1 cellular context compared by ENCODE assay signal in genomic region chr22:29840498-29840897, GRCh38.
A peak's percentile ranks its signal among the peaks of the same experiment; 100 is the strongest.
TF ChIP-seq lines count a peak whose summit lies in the region.

No MANE protein-coding gene starts in this region.

TF ChIP-seq in K562, 482 proteins besides CTCF, POLR2A, EP300 and RAD21 (continued from another document and continues in another):
- TF ChIP-seq ATF1 (CRISPR knock-in tag; IDR thresholded peaks at IDR 0.05), result no peak
- TF ChIP-seq ATF1 (tag; IDR thresholded peaks at IDR 0.05), result no peak
- TF ChIP-seq SREBF1 (IDR thresholded peaks at IDR 0.05; ENCODE audit: borderline replicate concordance, low read depth, low read length), result no peak
- 0 out of 2 replicates have a peak, but pooled peaks have one; percentile 38 for TF ChIP-seq ADNP (tag; IDR thresholded peaks at IDR 0.05)
- TF ChIP-seq SRSF3 (IDR thresholded peaks at IDR 0.05; ENCODE audit: insufficient read depth, low read length), result no peak
- no peak for TF ChIP-seq KLF1 (tag; IDR thresholded peaks at IDR 0.05)
- no peak for TF ChIP-seq ZNF282 (CRISPR knock-in tag; IDR thresholded peaks at IDR 0.05)
- no peak for TF ChIP-seq HOMEZ (CRISPR knock-in tag; IDR thresholded peaks at IDR 0.05)
- peak in 1 of 2 experiments; percentile 15; a peak in 1 of 4 replicates for TF ChIP-seq KDM1A (IDR thresholded peaks at IDR 0.05)
- TF ChIP-seq ZNF561 (CRISPR knock-in tag; conservative IDR thresholded peaks at IDR 0.05), result no peak
- no peak for TF ChIP-seq HMGN3 (IDR thresholded peaks at IDR 0.05; ENCODE audit: borderline replicate concordance, extremely low read depth, insufficient read length, low read depth, low read length)
- TF ChIP-seq FOXK2 (conservative IDR thresholded peaks at IDR 0.05 in 1 of 2, IDR thresholded peaks at IDR 0.05 in 1 of 2; ENCODE audit: low read depth in 2 of 2), result no peak
- TF ChIP-seq ZNF398 (CRISPR knock-in tag; IDR thresholded peaks at IDR 0.05), result no peak
- TF ChIP-seq CEBPG (CRISPR knock-in tag; IDR thresholded peaks at IDR 0.05), result no peak
- no peak for TF ChIP-seq CEBPG (tag; conservative IDR thresholded peaks at IDR 0.05 in 1 of 2, IDR thresholded peaks at IDR 0.05 in 1 of 2)
- TF ChIP-seq ELF1 (tag; IDR thresholded peaks at IDR 0.05), result no peak
- no peak for TF ChIP-seq MEF2D (tag; conservative IDR thresholded peaks at IDR 0.05; ENCODE audit: low read depth)
- no peak for TF ChIP-seq RAD51 (IDR thresholded peaks at IDR 0.05; ENCODE audit: borderline replicate concordance, low read depth)
- no peak for TF ChIP-seq SMAD3 (CRISPR knock-in tag; conservative IDR thresholded peaks at IDR 0.05)
- TF ChIP-seq STAT6 (CRISPR knock-in tag; IDR thresholded peaks at IDR 0.05), result no peak
- no peak for TF ChIP-seq ZNF239 (CRISPR knock-in tag; IDR thresholded peaks at IDR 0.05)
- peak; percentile 16; the same call in 1 of the 2 replicates for TF ChIP-seq ESRRA (IDR thresholded peaks at IDR 0.05; ENCODE audit: borderline replicate concordance, low read depth)
- no peak for TF ChIP-seq ZNF165 (CRISPR knock-in tag; IDR thresholded peaks at IDR 0.05; ENCODE audit: borderline replicate concordance)
- TF ChIP-seq CTBP1 (IDR thresholded peaks at IDR 0.05; ENCODE audit: borderline replicate concordance), result peak; percentile 64; the same call in 1 of the 2 replicates
- TF ChIP-seq NR2C2 (CRISPR knock-in tag; IDR thresholded peaks at IDR 0.05), result no peak
- TF ChIP-seq NR2C2 (tag; IDR thresholded peaks at IDR 0.05), result no peak
- no peak for TF ChIP-seq ZNF79 (CRISPR knock-in tag; IDR thresholded peaks at IDR 0.05; ENCODE audit: low read depth)
- no peak for TF ChIP-seq ZNF668 (CRISPR knock-in tag; IDR thresholded peaks at IDR 0.05)
- no peak for TF ChIP-seq BHLHE40 (IDR thresholded peaks at IDR 0.05; ENCODE audit: low read length)
- no peak for TF ChIP-seq ZNF740 (CRISPR knock-in tag; IDR thresholded peaks at IDR 0.05)
- TF ChIP-seq ZNF740 (tag; IDR thresholded peaks at IDR 0.05), result no peak
- no peak for TF ChIP-seq ZNF518B (CRISPR knock-in tag; IDR thresholded peaks at IDR 0.05)
- no peak for TF ChIP-seq TAF9B (IDR thresholded peaks at IDR 0.05; ENCODE audit: partially characterized antibody)
- no peak for TF ChIP-seq NR0B1 (IDR thresholded peaks at IDR 0.05; ENCODE audit: partially characterized antibody)
- TF ChIP-seq PTBP1 (IDR thresholded peaks at IDR 0.05; ENCODE audit: low read depth, low read length), result no peak
- no peak for TF ChIP-seq RFX1 (IDR thresholded peaks at IDR 0.05)
- no peak for TF ChIP-seq PPARD (CRISPR knock-in tag; IDR thresholded peaks at IDR 0.05)
- TF ChIP-seq ZNF133 (CRISPR knock-in tag; IDR thresholded peaks at IDR 0.05), result no peak
- no peak for TF ChIP-seq ZNF583 (CRISPR knock-in tag; IDR thresholded peaks at IDR 0.05)
- no peak for TF ChIP-seq GATAD2A (IDR thresholded peaks at IDR 0.05)
- no peak for TF ChIP-seq MAFG (tag; conservative IDR thresholded peaks at IDR 0.05)
- TF ChIP-seq FOS (IDR thresholded peaks at IDR 0.05; ENCODE audit: extremely low read depth, insufficient read length), result no peak
- TF ChIP-seq ZBTB40 (IDR thresholded peaks at IDR 0.05), result no peak
- no peak for TF ChIP-seq ZBTB40 (CRISPR knock-in tag; IDR thresholded peaks at IDR 0.05)
